32 cellular contexts compared by ENCODE assay signal in the genomic region with DNA sequence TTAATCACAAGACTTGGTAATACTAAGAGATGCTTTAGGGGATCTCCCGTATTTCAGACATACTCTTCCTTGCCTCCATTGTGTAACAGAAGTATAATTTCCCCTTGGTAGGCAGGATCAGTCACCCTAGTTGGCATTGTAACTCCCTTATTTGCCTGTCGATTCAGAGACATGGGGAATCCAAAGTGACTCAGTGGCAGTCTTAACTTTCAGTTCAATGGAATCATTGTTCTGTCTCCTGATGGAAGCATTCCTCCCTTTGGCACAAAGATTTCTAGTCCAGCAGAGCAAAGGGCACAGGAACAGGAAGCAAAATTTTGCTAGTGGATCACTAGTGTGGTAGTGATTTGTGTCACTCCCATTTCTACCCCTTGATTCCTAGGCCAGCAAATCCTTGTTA.
"Had no signal": no experiment of that assay in that cellular context is flagged by ENCODE, and none has a peak within 500 bp of the region (broad histone marks: within the 10 kb centered on the region; RNA-seq: fewer than 3 reads in every experiment).

No MANE protein-coding gene starts in this region.

- DNase-seq: activated CD4-positive, alpha-beta T cell treated with anti-CD3 and anti-CD28 coated beads for 36 hours; activated CD4-positive, alpha-beta T cell treated with anti-CD3 and anti-CD28 coated beads, Interleukin-2, amount 10 ng/mL, durations not matched to agents 7 days and 5 days; activated CD4-positive, alpha-beta T cell treated with anti-CD3 and anti-CD28 coated beads, Interleukin-2, amount 50 U/mL, for 48 hours; activated CD8-positive, alpha-beta T cell treated with anti-CD3 and anti-CD28 coated beads, Interleukin-2, amount 10 ng/mL, durations not matched to agents 7 days and 5 days; activated gamma-delta T cell; activated naive CD4-positive, alpha-beta T cell treated with Interleukin-2 at 50 U/mL for 16 hours; activated naive CD8-positive, alpha-beta T cell treated with anti-CD3 and anti-CD28 coated beads, Interleukin-2, amount 10 ng/mL, durations not matched to agents 7 days and 5 days; activated T-cell treated with anti-CD3 and anti-CD28 coated beads, Interleukin-2, amount 50 U/mL, for 24 hours; amygdala; Karpas-422; KBM-7; NCI-H1105; NCI-H1417 treated with DMSO at 0.1 percent for 48 hours; NCI-H187 treated with DMSO at 0.1 percent for 48 hours; NCI-H2081; NCI-H2171 treated with DMSO at 0.1 percent for 48 hours; NCI-H226; NCI-H446 treated with DMSO at 0.1 percent for 48 hours; NCI-H524; NCI-H69; Peyer's patch; RPMI8226; SIG-M5; SW 1271; T1000 had no signal

- H3K4me1 Mint-ChIP-seq: activated CD4-positive, alpha-beta T cell treated with anti-CD3 and anti-CD28 coated beads for 36 hours; activated CD4-positive, alpha-beta T cell treated with anti-CD3 and anti-CD28 coated beads, Interleukin-2, amount 10 ng/mL, durations not matched to agents 7 days and 5 days; activated naive CD4-positive, alpha-beta T cell treated with anti-CD3 and anti-CD28 coated beads, Interleukin-2, amount 50 U/mL, for 24 hours; activated naive CD8-positive, alpha-beta T cell treated with anti-CD3 and anti-CD28 coated beads, Interleukin-2, amount 10 ng/mL, durations not matched to agents 7 days and 5 days; IgD-negative memory B cell; WTC11 had no signal

- H3K4me3 Mint-ChIP-seq: activated CD4-positive, alpha-beta T cell treated with anti-CD3 and anti-CD28 coated beads for 36 hours; activated CD4-positive, alpha-beta T cell treated with anti-CD3 and anti-CD28 coated beads, Interleukin-2, amount 10 ng/mL, durations not matched to agents 7 days and 5 days; activated CD8-positive, alpha-beta T cell treated with anti-CD3 and anti-CD28 coated beads, Interleukin-2, amount 10 ng/mL, durations not matched to agents 7 days and 5 days; activated naive CD4-positive, alpha-beta T cell treated with anti-CD3 and anti-CD28 coated beads, Interleukin-2, amount 50 U/mL, for 24 hours; activated naive CD8-positive, alpha-beta T cell treated with anti-CD3 and anti-CD28 coated beads, Interleukin-2, amount 10 ng/mL, durations not matched to agents 7 days and 5 days; activated T-cell treated with anti-CD3 and anti-CD28 coated beads, Interleukin-2, amount 50 U/mL, for 24 hours; IgD-negative memory B cell; WTC11 had no signal

- H3K27ac Mint-ChIP-seq: activated CD4-positive, alpha-beta T cell treated with anti-CD3 and anti-CD28 coated beads for 36 hours; activated CD4-positive, alpha-beta T cell treated with anti-CD3 and anti-CD28 coated beads, Interleukin-2, amount 10 ng/mL, durations not matched to agents 7 days and 5 days; activated CD8-positive, alpha-beta T cell treated with anti-CD3 and anti-CD28 coated beads, Interleukin-2, amount 10 ng/mL, durations not matched to agents 7 days and 5 days; activated naive CD4-positive, alpha-beta T cell treated with anti-CD3 and anti-CD28 coated beads, Interleukin-2, amount 50 U/mL, for 24 hours; activated naive CD8-positive, alpha-beta T cell treated with anti-CD3 and anti-CD28 coated beads, Interleukin-2, amount 10 ng/mL, durations not matched to agents 7 days and 5 days; activated T-cell treated with anti-CD3 and anti-CD28 coated beads, Interleukin-2, amount 50 U/mL, for 24 hours; activated T-helper 2 cell treated with anti-CD3 and anti-CD28 coated beads, Interferon-gamma antibody, Interleukin-2, Interleukin-4, amounts not matched to agents 10 μg/mL and 5 μg/mL and 100 μg/mL, durations not matched to agents 14 hours and 24 hours and 36 hours; IgD-negative memory B cell; WTC11 had no signal

- H3K36me3 Mint-ChIP-seq: activated naive CD4-positive, alpha-beta T cell treated with anti-CD3 and anti-CD28 coated beads, Interleukin-2, amount 50 U/mL, for 24 hours; activated naive CD8-positive, alpha-beta T cell treated with anti-CD3 and anti-CD28 coated beads, Interleukin-2, amount 10 ng/mL, durations not matched to agents 7 days and 5 days; IgD-negative memory B cell; WTC11 had no signal

- H3K4me3 ChIP-seq: ascending aorta, Peyer's patch had no signal

- H3K27me3 Mint-ChIP-seq: activated CD4-positive, alpha-beta T cell treated with anti-CD3 and anti-CD28 coated beads for 36 hours; activated CD4-positive, alpha-beta T cell treated with anti-CD3 and anti-CD28 coated beads, Interleukin-2, amount 10 ng/mL, durations not matched to agents 7 days and 5 days; activated naive CD4-positive, alpha-beta T cell treated with anti-CD3 and anti-CD28 coated beads, Interleukin-2, amount 50 U/mL, for 24 hours; activated naive CD8-positive, alpha-beta T cell treated with anti-CD3 and anti-CD28 coated beads, Interleukin-2, amount 10 ng/mL, durations not matched to agents 7 days and 5 days; IgD-negative memory B cell had no signal

- H3K36me3 ChIP-seq: ascending aorta, Peyer's patch had no signal

- H3K4me1 ChIP-seq: ascending aorta, Peyer's patch had no signal

- FAIRE-seq: TTC549 had no signal

- H3K9me3 ChIP-seq: ascending aorta, Peyer's patch had no signal

- H3K9me3 Mint-ChIP-seq: activated naive CD4-positive, alpha-beta T cell treated with anti-CD3 and anti-CD28 coated beads, Interleukin-2, amount 50 U/mL, for 24 hours; activated T-helper 2 cell treated with anti-CD3 and anti-CD28 coated beads, Interferon-gamma antibody, Interleukin-2, Interleukin-4, amounts not matched to agents 10 μg/mL and 5 μg/mL and 100 μg/mL, durations not matched to agents 14 hours and 24 hours and 36 hours had no signal

- ATAC-seq: activated CD4-positive, CD25-positive, alpha-beta regulatory T cell treated with anti-CD3 and anti-CD28 coated beads, Interleukin-2, amount 50 U/mL, for 24 hours; activated CD8-positive, alpha-beta T cell treated with anti-CD3 and anti-CD28 coated beads, Interleukin-2, amount 10 ng/mL, durations not matched to agents 7 days and 5 days; WTC11 had no signal

- H3K27ac ChIP-seq: ascending aorta, Peyer's patch had no signal

- H3K27me3 ChIP-seq: ascending aorta, Peyer's patch had no signal
